In genomic region chr7:88329532-88330463, GRCh38 we compare ENCODE assay signal across 2 cellular contexts.
TF ChIP-seq lines count a peak whose summit lies in the region.

No MANE protein-coding gene starts in this region.

TF ChIP-seq in liver, 16 proteins besides CTCF, POLR2A, EP300 and RAD21:
- TF ChIP-seq TAF1 (conservative IDR thresholded peaks at IDR 0.05) (no peak), EGR1 (IDR thresholded peaks at IDR 0.05; ENCODE audit: low read depth in 2 of 2) (no peak), GABPA (IDR thresholded peaks at IDR 0.05 in 1 of 2, conservative IDR thresholded peaks at IDR 0.05 in 1 of 2) (no peak), NR2F2 (IDR thresholded peaks at IDR 0.05) (peak; percentile 80), MAX (IDR thresholded peaks at IDR 0.05) (no peak), RXRA (IDR thresholded peaks at IDR 0.05) (peak; percentile 61 to 81), HNF4G (IDR thresholded peaks at IDR 0.05) (no peak), FOXA1 (IDR thresholded peaks at IDR 0.05) (no peak), REST (IDR thresholded peaks at IDR 0.05) (no peak), SP1 (IDR thresholded peaks at IDR 0.05) (peak; percentile 57), ATF3 (IDR thresholded peaks at IDR 0.05) (no peak), FOXA2 (IDR thresholded peaks at IDR 0.05) (no peak), YY1 (IDR thresholded peaks at IDR 0.05) (no peak), ZBTB33 (IDR thresholded peaks at IDR 0.05) (no peak), JUND (IDR thresholded peaks at IDR 0.05) (no peak), HNF4A (conservative IDR thresholded peaks at IDR 0.05) (no peak)

TF ChIP-seq in HepG2, 621 proteins besides CTCF, POLR2A, EP300 and RAD21:
- TF ChIP-seq CBX5 (CRISPR knock-in tag; IDR thresholded peaks at IDR 0.05; ENCODE audit: borderline replicate concordance) (no peak), SAFB2 (CRISPR knock-in tag; IDR thresholded peaks at IDR 0.05; ENCODE audit: borderline replicate concordance, low read depth) (no peak), KLF12 (CRISPR knock-in tag; IDR thresholded peaks at IDR 0.05; ENCODE audit: borderline replicate concordance) (no peak)
